Comparison of ENCODE assay signal across 19 cellular contexts in genomic region chr1:202276920-202277319, GRCh38.
"Had no signal": no experiment of that assay in that cellular context is flagged by ENCODE, and none has a peak within 500 bp of the region (broad histone marks: within the 10 kb centered on the region; RNA-seq: fewer than 3 reads in every experiment).

No MANE protein-coding gene starts in this region.

- H3K4me2 ChIP-seq: KMS-11 had no signal

- DNase-seq: Kasumi-1, MM.1S, NCI-H1092 treated with DMSO at 0.1 percent for 48 hours, NCI-H1417 treated with DMSO at 0.1 percent for 48 hours, NCI-H146, NCI-H1694 treated with DMSO at 0.1 percent for 48 hours, NCI-H1930, NCI-H2081, NCI-H2107, NCI-H2227 treated with DMSO at 0.1 percent for 48 hours, NCI-H524, NCI-H526 treated with DMSO at 0.1 percent for 48 hours, NCI-H774, RPMI8226, SHP77 had no signal

- H3K9ac ChIP-seq: KMS-11 had no signal

- H3K27ac ChIP-seq: KMS-11 had no signal

- ATAC-seq: HepG2, SK-N-SH treated with all-trans-retinoic acid at 6 μM for 48 hours had no signal

- H3K4me3 ChIP-seq: K562 had no signal
